ENCODE assay signal across 14 cellular contexts in the genomic region with DNA sequence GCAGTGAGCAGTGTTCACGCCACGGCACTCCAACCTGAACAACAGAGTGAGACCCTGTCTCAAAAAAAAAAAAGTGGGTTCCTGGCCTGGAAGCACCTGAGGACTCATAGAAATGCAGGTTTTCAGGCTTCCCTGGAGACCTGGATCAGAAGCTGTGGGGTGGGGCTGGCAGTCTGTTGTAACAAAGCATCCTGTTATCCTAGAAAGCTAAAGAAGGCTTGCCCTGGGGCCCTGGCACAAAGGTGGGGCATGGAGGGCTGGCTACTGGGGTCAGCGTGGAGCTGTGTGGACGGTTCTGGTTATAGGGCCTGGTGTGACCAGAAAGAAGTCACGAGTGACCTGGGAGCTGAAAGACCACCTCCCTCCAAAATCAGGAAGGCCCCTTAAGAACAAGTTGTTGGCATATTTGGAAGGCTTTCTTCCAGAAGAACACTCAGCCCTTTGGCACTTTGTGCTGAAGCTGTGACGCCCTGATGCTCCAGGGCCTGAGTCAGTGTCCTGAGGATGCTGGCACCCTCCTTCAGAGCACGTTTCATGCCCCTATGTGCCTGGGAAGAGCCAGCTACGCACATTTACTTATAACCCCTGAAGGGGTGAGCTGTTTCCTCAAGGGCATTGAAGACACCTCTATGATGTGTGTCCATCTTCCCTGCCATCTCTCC. TPM values are rescaled to one million over a fixed set of nuclear protein-coding genes. Genes with fewer than 3 reads are reported as not detected.
A peak's percentile ranks its signal among the peaks of the same experiment; 100 is the strongest.
DNase-seq lines count a peak whose midpoint lies in the region; ATAC-seq and TF ChIP-seq lines count a peak whose summit lies in the region.
"Had no signal": no experiment of that assay in that cellular context is flagged by ENCODE, and none has a peak within 500 bp of the region (broad histone marks: within the 10 kb centered on the region; RNA-seq: fewer than 3 reads in every experiment).

No MANE protein-coding gene starts in this region.

- H3K4me3 ChIP-seq in Peyer's patch, result no peak overlapping the region
- H3K4me3 ChIP-seq in hepatocyte, result no peak overlapping the region
- no peak overlapping the region for H3K4me3 ChIP-seq in gastrocnemius medialis

- no peak for ATAC-seq in gastrocnemius medialis
- no peak for ATAC-seq in HG03571 (IDR thresholded peaks at IDR 0.05; ENCODE audit: unreplicated experiment)
- no peak for ATAC-seq in stimulated activated naive CD8-positive, alpha-beta T cell treated with anti-CD3 and anti-CD28 coated beads, Interleukin-15, Interleukin-2, amounts not matched to agents 100 U/mL and 50 U/mL, for 24 hours
- ATAC-seq in HG02571 (IDR thresholded peaks at IDR 0.05; ENCODE audit: unreplicated experiment), result no peak
- ATAC-seq: activated T-cell treated with anti-CD3 and anti-CD28 coated beads, Interleukin-2, amount 50 U/mL, for 72 hours had no signal

- no peak overlapping the region for H2AFZ ChIP-seq in hepatocyte

- in situ Hi-C loops in gastrocnemius medialis (cut with MboI; ENCODE audit: low sequenced_read_pairs in 4 of 4), result no loop called here

- no peaks in the 10 kb centered on the region for H3K9me2 ChIP-seq in hepatocyte (replicated peaks; ENCODE audit: insufficient read depth)

- peak overlapping the region; percentile 59 to 92 (median 68) for H3K27ac ChIP-seq in Peyer's patch
- H3K27ac ChIP-seq in hepatocyte, result peak overlapping the region; percentile 96
- peak overlapping the region; percentile 49 to 85 (median 73) for H3K27ac ChIP-seq in gastrocnemius medialis

- TF ChIP-seq CTCF in Peyer's patch (IDR thresholded peaks at IDR 0.05) (no peak), hepatocyte (IDR thresholded peaks at IDR 0.05; ENCODE audit: poor library complexity) (no peak), gastrocnemius medialis (IDR thresholded peaks at IDR 0.05 in 4 of 5, conservative IDR thresholded peaks at IDR 0.05 in 1 of 5) (no peak)

- no peaks in the 10 kb centered on the region for H3K27me3 ChIP-seq in Peyer's patch
- H3K27me3 ChIP-seq in hepatocyte, result no peaks in the 10 kb centered on the region
- H3K27me3 ChIP-seq in gastrocnemius medialis, result peaks cover 12 to 15% (median 15%) of the 10 kb centered on the region in 3 donors

- intact Hi-C loops in gastrocnemius medialis (cut with DNase I; ENCODE audit: low total_unique reads), result no loop called here

- H3K36me3 ChIP-seq in Peyer's patch (no peaks in the 10 kb centered on the region), hepatocyte (replicated peaks; ENCODE audit: insufficient read depth, low read depth) (no peaks in the 10 kb centered on the region), gastrocnemius medialis (peaks cover 0 to 4% of the 10 kb centered on the region in 2 donors)

- TF ChIP-seq POLR2A in Peyer's patch (IDR thresholded peaks at IDR 0.05) (no peak), gastrocnemius medialis (IDR thresholded peaks at IDR 0.05) (no peak)

- H3K4me2 ChIP-seq in hepatocyte, result peak overlapping the region; percentile 59

- peak; percentile 60 for DNase-seq in AG08395 (ENCODE audit: low spot score)
- no peak for DNase-seq in Peyer's patch
- no peak for DNase-seq in hepatocyte (ENCODE audit: low spot score)
- DNase-seq in gastrocnemius medialis, result no peak
- DNase-seq in stimulated activated naive CD8-positive, alpha-beta T cell treated with anti-CD3 and anti-CD28 coated beads, Interleukin-15, Interleukin-2, amounts not matched to agents 100 U/mL and 50 U/mL, for 24 hours, result no peak
- no peak for DNase-seq in NCI-H2081 (lab: John Stamatoyannopoulos, UW)
- DNase-seq: activated CD4-positive, alpha-beta T cell treated with anti-CD3 and anti-CD28 coated beads, Interleukin-2, amount 10 ng/mL, durations not matched to agents 24 days and 14 days; activated T-cell treated with anti-CD3 and anti-CD28 coated beads, Interleukin-2, amount 50 U/mL, for 72 hours; aorta; H9; mesendoderm; NCI-H1092 had no signal

- peaks cover 77% of the 10 kb centered on the region for H3K79me2 ChIP-seq in hepatocyte

- H4K20me1 ChIP-seq in hepatocyte (ENCODE audit: insufficient read depth, poor library complexity, severe bottlenecking), result peaks cover 6% of the 10 kb centered on the region

- WGBS in hepatocyte (ENCODE audit: low lambda C conversion rate, missing lambda C conversion rate), result 81% methylated on average over 8 of the region's 8 CpGs

- H3K4me1 ChIP-seq in Peyer's patch, result no peaks in the 10 kb centered on the region
- peaks cover 45% of the 10 kb centered on the region for H3K4me1 ChIP-seq in hepatocyte (ENCODE audit: insufficient read depth)
- H3K4me1 ChIP-seq in gastrocnemius medialis, result peaks cover 0 to 3% of the 10 kb centered on the region in 2 donors

- no peaks in the 10 kb centered on the region for H3K9me3 ChIP-seq in Peyer's patch
- no peaks in the 10 kb centered on the region for H3K9me3 ChIP-seq in hepatocyte (ENCODE audit: low read depth)
- no peaks in the 10 kb centered on the region for H3K9me3 ChIP-seq in gastrocnemius medialis

RNA-seq across cellular contexts. Expression of a gene that starts 6.2 kb away (rescaled TPM):
- total RNA-seq in Peyer's patch (100 to 1,000 TPM in 2 of 4 donors, 10 to 100 TPM in 2; 19.6 to 319 (median 84.3) TPM), hepatocyte (253 and 281 TPM in 2 replicates), gastrocnemius medialis (10 to 100 TPM; 26.1 to 50.1 (median 39.0) TPM)
- polyA plus RNA-seq in hepatocyte, result 284 and 315 TPM in 2 replicates
